In genomic region chr3:52703356-52703755, GRCh38 we compare ENCODE assay signal across 10 cellular contexts. TPM values are rescaled to one million over a fixed set of nuclear protein-coding genes. Genes with fewer than 3 reads are reported as not detected.
DNase-seq lines count a peak whose midpoint lies in the region; ATAC-seq and TF ChIP-seq lines count a peak whose summit lies in the region.
"Had no signal": no experiment of that assay in that cellular context is flagged by ENCODE, and none has a peak within 500 bp of the region (broad histone marks: within the 10 kb centered on the region; RNA-seq: fewer than 3 reads in every experiment).

No MANE protein-coding gene starts in this region.

- H3K4me1 ChIP-seq in CD4-positive, CD25-positive, alpha-beta regulatory T cell (ENCODE audit: control insufficient read depth, insufficient read depth, low read length, poor library complexity, severe bottlenecking) = peaks cover 35% of the 10 kb centered on the region

- peaks cover 14% of the 10 kb centered on the region for H3K36me3 ChIP-seq in CD4-positive, CD25-positive, alpha-beta regulatory T cell (ENCODE audit: control insufficient read depth, insufficient read depth, low read length)

- TF ChIP-seq CTCF in HFFc6 (IDR thresholded peaks at IDR 0.05) = no peak

- H3K27me3 ChIP-seq in CD4-positive, CD25-positive, alpha-beta regulatory T cell (ENCODE audit: control insufficient read depth, insufficient read depth, low read length) = no peaks in the 10 kb centered on the region

- H3K4me1 Mint-ChIP-seq in CD4-positive, CD25-positive, alpha-beta regulatory T cell = peaks cover 8 to 41% (median 30%) of the 10 kb centered on the region in 4 donors
- peaks cover 26% of the 10 kb centered on the region for H3K4me1 Mint-ChIP-seq in HFFc6 (ENCODE audit: low read depth)
- H3K4me1 Mint-ChIP-seq in activated T-helper 17 cell treated with anti-CD3 and anti-CD28 coated beads, Interleukin-2, amount 50 U/mL, for 72 hours = peaks cover 14% of the 10 kb centered on the region
- H3K4me1 Mint-ChIP-seq in naive thymus-derived CD8-positive, alpha-beta T cell = peaks cover 16 to 42% (median 31%) of the 10 kb centered on the region in 4 donors
- peaks cover 36% of the 10 kb centered on the region for H3K4me1 Mint-ChIP-seq in activated CD4-positive, alpha-beta memory T cell treated with anti-CD3 and anti-CD28 coated beads, Interleukin-2, amount 10 ng/mL, durations not matched to agents 7 days and 5 days

- DNase-seq in CD4-positive, CD25-positive, alpha-beta regulatory T cell = no peak
- DNase-seq in HFFc6 = no peak
- no peak for DNase-seq in naive thymus-derived CD8-positive, alpha-beta T cell
- no peak for DNase-seq in activated CD4-positive, alpha-beta memory T cell treated with anti-CD3 and anti-CD28 coated beads, Interleukin-2, amount 10 ng/mL, durations not matched to agents 7 days and 5 days
- DNase-seq: COR-L47, substantia nigra had no signal

- no peaks in the 10 kb centered on the region for H3K27me3 Mint-ChIP-seq in CD4-positive, CD25-positive, alpha-beta regulatory T cell
- peaks cover 6% of the 10 kb centered on the region; the same call in 1 of the 2 replicates for H3K27me3 Mint-ChIP-seq in HFFc6 (ENCODE audit: insufficient read depth)
- H3K27me3 Mint-ChIP-seq in activated T-helper 17 cell treated with anti-CD3 and anti-CD28 coated beads, Interleukin-2, amount 50 U/mL, for 72 hours = no peaks in the 10 kb centered on the region
- H3K27me3 Mint-ChIP-seq in naive thymus-derived CD8-positive, alpha-beta T cell = no peaks in the 10 kb centered on the region
- no peaks in the 10 kb centered on the region for H3K27me3 Mint-ChIP-seq in activated CD4-positive, alpha-beta memory T cell treated with anti-CD3 and anti-CD28 coated beads, Interleukin-2, amount 10 ng/mL, durations not matched to agents 7 days and 5 days

- H3K9me3 Mint-ChIP-seq in CD4-positive, CD25-positive, alpha-beta regulatory T cell = no peaks in the 10 kb centered on the region
- no peaks in the 10 kb centered on the region for H3K9me3 Mint-ChIP-seq in HFFc6
- no peaks in the 10 kb centered on the region for H3K9me3 Mint-ChIP-seq in activated T-helper 17 cell treated with anti-CD3 and anti-CD28 coated beads, Interleukin-2, amount 50 U/mL, for 72 hours
- H3K9me3 Mint-ChIP-seq in naive thymus-derived CD8-positive, alpha-beta T cell = no peaks in the 10 kb centered on the region
- H3K9me3 Mint-ChIP-seq in activated CD4-positive, alpha-beta memory T cell treated with anti-CD3 and anti-CD28 coated beads, Interleukin-2, amount 10 ng/mL, durations not matched to agents 7 days and 5 days = no peaks in the 10 kb centered on the region

- no peak overlapping the region for H3K27ac Mint-ChIP-seq in CD4-positive, CD25-positive, alpha-beta regulatory T cell
- peak overlapping the region; percentile 19; the same call in 1 of the 2 replicates for H3K27ac Mint-ChIP-seq in HFFc6
- H3K27ac Mint-ChIP-seq in activated T-helper 17 cell treated with anti-CD3 and anti-CD28 coated beads, Interleukin-2, amount 50 U/mL, for 72 hours = no peak overlapping the region
- peak overlapping the region in 3 of 10 donors; percentile 24 to 43 (median 41) for H3K27ac Mint-ChIP-seq in naive thymus-derived CD8-positive, alpha-beta T cell
- H3K27ac Mint-ChIP-seq in activated CD4-positive, alpha-beta memory T cell treated with anti-CD3 and anti-CD28 coated beads, Interleukin-2, amount 10 ng/mL, durations not matched to agents 7 days and 5 days = no peak overlapping the region

- POLR2A ChIA-PET in naive thymus-derived CD8-positive, alpha-beta T cell (lab: Charles Lee) = interaction anchor here (0.6 to 5.7 kb wide), 4 partner anchors 16 to 633 kb away, joined by 3 to 43 read pairs (median 18); partner anchors contain the start of genes GNL3 and PBRM1
- POLR2A ChIA-PET in activated CD4-positive, alpha-beta memory T cell treated with anti-CD3 and anti-CD28 coated beads, Interleukin-2, amount 10 ng/mL, durations not matched to agents 7 days and 5 days (lab: Charles Lee) = interaction anchor here (0.7 to 6.5 kb wide), 2 partner anchors 12 to 16 kb away, joined by 3 to 78 read pairs; partner anchors contain the start of genes GNL3 and PBRM1

- peak overlapping the region; percentile 64 to 100 (median 96) for H3K4me3 Mint-ChIP-seq in CD4-positive, CD25-positive, alpha-beta regulatory T cell
- H3K4me3 Mint-ChIP-seq in HFFc6 = peak overlapping the region; percentile 98
- H3K4me3 Mint-ChIP-seq in activated T-helper 17 cell treated with anti-CD3 and anti-CD28 coated beads, Interleukin-2, amount 50 U/mL, for 72 hours = peak overlapping the region; percentile 98
- H3K4me3 Mint-ChIP-seq in naive thymus-derived CD8-positive, alpha-beta T cell = peak overlapping the region in 7 of 10 donors; percentile 7 to 93 (median 45)
- no peak overlapping the region for H3K4me3 Mint-ChIP-seq in activated CD4-positive, alpha-beta memory T cell treated with anti-CD3 and anti-CD28 coated beads, Interleukin-2, amount 10 ng/mL, durations not matched to agents 7 days and 5 days

- no peak for ATAC-seq in CD4-positive, CD25-positive, alpha-beta regulatory T cell (ENCODE audit: low read depth in 2 of 2)
- ATAC-seq in activated T-helper 17 cell treated with anti-CD3 and anti-CD28 coated beads, Interleukin-2, amount 50 U/mL, for 72 hours (replicated peaks) = no peak
- no peak for ATAC-seq in naive thymus-derived CD8-positive, alpha-beta T cell
- no peak for ATAC-seq in HG02610 (IDR thresholded peaks at IDR 0.05; ENCODE audit: unreplicated experiment)
- no peak for ATAC-seq in HG03571 (IDR thresholded peaks at IDR 0.05; ENCODE audit: unreplicated experiment)
- ATAC-seq: esophagus mucosa had no signal

- no peak overlapping the region for H3K4me3 ChIP-seq in CD4-positive, CD25-positive, alpha-beta regulatory T cell (ENCODE audit: low read depth, low read length)

- CTCF ChIA-PET in activated CD4-positive, alpha-beta memory T cell treated with anti-CD3 and anti-CD28 coated beads, Interleukin-2, amount 10 ng/mL, durations not matched to agents 7 days and 5 days (lab: Charles Lee) = no interaction called here

- H3K36me3 Mint-ChIP-seq in CD4-positive, CD25-positive, alpha-beta regulatory T cell = no peaks in the 10 kb centered on the region
- peaks cover 34% of the 10 kb centered on the region for H3K36me3 Mint-ChIP-seq in HFFc6 (ENCODE audit: low read depth)
- H3K36me3 Mint-ChIP-seq in activated T-helper 17 cell treated with anti-CD3 and anti-CD28 coated beads, Interleukin-2, amount 50 U/mL, for 72 hours (ENCODE audit: low read depth) = peaks cover 29% of the 10 kb centered on the region
- H3K36me3 Mint-ChIP-seq in naive thymus-derived CD8-positive, alpha-beta T cell = peaks cover 0 to 14% (median 0%) of the 10 kb centered on the region in 3 donors
- H3K36me3 Mint-ChIP-seq in activated CD4-positive, alpha-beta memory T cell treated with anti-CD3 and anti-CD28 coated beads, Interleukin-2, amount 10 ng/mL, durations not matched to agents 7 days and 5 days (ENCODE audit: low read depth) = peaks cover 22% of the 10 kb centered on the region

- no peaks in the 10 kb centered on the region for H3K9me3 ChIP-seq in CD4-positive, CD25-positive, alpha-beta regulatory T cell (ENCODE audit: control insufficient read depth in 2 of 2, low read length in 2 of 2)

- H3K27ac ChIP-seq in CD4-positive, CD25-positive, alpha-beta regulatory T cell (ENCODE audit: insufficient read depth, low read length, poor library complexity, severe bottlenecking) = no peak overlapping the region

RNA-seq across cellular contexts. Expression of gene GLT8D1, which starts 2.2 kb away (rescaled TPM):
- 26.6 TPM for total RNA-seq in CD4-positive, CD25-positive, alpha-beta regulatory T cell
- polyA plus RNA-seq in CD4-positive, CD25-positive, alpha-beta regulatory T cell = 10 to 100 TPM; 61.9 to 73.4 (median 68.1) TPM
- 10 to 100 TPM; 72.6 to 90.9 (median 88.5) TPM for total RNA-seq in HFFc6 (2021; fragmentation: NEBNext Ultra II Directional; extraction: Animal tissue kit (Norgen Biotek cat#: 25700))
- 10 to 100 TPM; 34.6 to 37.3 TPM for total RNA-seq in activated T-helper 17 cell treated with anti-CD3 and anti-CD28 coated beads, Interleukin-2, amount 50 U/mL, for 72 hours
- total RNA-seq in naive thymus-derived CD8-positive, alpha-beta T cell = 10 to 100 TPM; 39.2 to 41.0 TPM
- polyA plus RNA-seq in naive thymus-derived CD8-positive, alpha-beta T cell = 10 to 100 TPM; 54.8 to 67.4 (median 58.3) TPM
- total RNA-seq in activated CD4-positive, alpha-beta memory T cell treated with anti-CD3 and anti-CD28 coated beads, Interleukin-2, amount 10 ng/mL, durations not matched to agents 7 days and 5 days = 10 to 100 TPM; 43.4 to 46.7 TPM

RNA-seq across cellular contexts. Expression of gene SPCS1, which starts 2.5 kb away (rescaled TPM):
- total RNA-seq in CD4-positive, CD25-positive, alpha-beta regulatory T cell = 57.6 TPM
- polyA plus RNA-seq in CD4-positive, CD25-positive, alpha-beta regulatory T cell = 100 to 1,000 TPM; 304 to 318 (median 312) TPM
- total RNA-seq in HFFc6 (2021; fragmentation: NEBNext Ultra II Directional; extraction: Animal tissue kit (Norgen Biotek cat#: 25700)) = 100 to 1,000 TPM; 179 to 209 (median 193) TPM
- 100 to 1,000 TPM in 1 of 2 donors, 10 to 100 TPM in 1; 66.2 to 106 TPM for total RNA-seq in activated T-helper 17 cell treated with anti-CD3 and anti-CD28 coated beads, Interleukin-2, amount 50 U/mL, for 72 hours
- 10 to 100 TPM; 80.1 to 89.9 TPM for total RNA-seq in naive thymus-derived CD8-positive, alpha-beta T cell
- 100 to 1,000 TPM; 340 to 369 (median 348) TPM for polyA plus RNA-seq in naive thymus-derived CD8-positive, alpha-beta T cell
- 100 to 1,000 TPM; 107 to 108 TPM for total RNA-seq in activated CD4-positive, alpha-beta memory T cell treated with anti-CD3 and anti-CD28 coated beads, Interleukin-2, amount 10 ng/mL, durations not matched to agents 7 days and 5 days

RNA-seq across cellular contexts. Expression of gene GNL3, which starts 17.5 kb away (rescaled TPM):
- total RNA-seq in CD4-positive, CD25-positive, alpha-beta regulatory T cell = 75.7 TPM
- 10 to 100 TPM; 42.4 to 61.5 (median 51.8) TPM for polyA plus RNA-seq in CD4-positive, CD25-positive, alpha-beta regulatory T cell
- total RNA-seq in HFFc6 (2021; fragmentation: NEBNext Ultra II Directional; extraction: Animal tissue kit (Norgen Biotek cat#: 25700)) = 10 to 100 TPM; 77.1 to 87.9 (median 80.9) TPM
- 100 to 1,000 TPM; 165 to 189 TPM for total RNA-seq in activated T-helper 17 cell treated with anti-CD3 and anti-CD28 coated beads, Interleukin-2, amount 50 U/mL, for 72 hours
- 100 to 1,000 TPM; 107 to 109 TPM for total RNA-seq in naive thymus-derived CD8-positive, alpha-beta T cell
- polyA plus RNA-seq in naive thymus-derived CD8-positive, alpha-beta T cell = 10 to 100 TPM; 41.8 to 77.5 (median 73.2) TPM
- 10 to 100 TPM; 66.8 to 67.5 TPM for total RNA-seq in activated CD4-positive, alpha-beta memory T cell treated with anti-CD3 and anti-CD28 coated beads, Interleukin-2, amount 10 ng/mL, durations not matched to agents 7 days and 5 days

RNA-seq across cellular contexts. Expression of gene PBRM1, which starts 17.6 kb away (rescaled TPM):
- total RNA-seq in CD4-positive, CD25-positive, alpha-beta regulatory T cell = 58.7 TPM
- 10 to 100 TPM; 59.4 to 73.4 (median 67.9) TPM for polyA plus RNA-seq in CD4-positive, CD25-positive, alpha-beta regulatory T cell
- 10 to 100 TPM; 44.1 to 64.2 (median 56.0) TPM for total RNA-seq in HFFc6 (2021; fragmentation: NEBNext Ultra II Directional; extraction: Animal tissue kit (Norgen Biotek cat#: 25700))
- total RNA-seq in activated T-helper 17 cell treated with anti-CD3 and anti-CD28 coated beads, Interleukin-2, amount 50 U/mL, for 72 hours = 10 to 100 TPM; 88.4 to 88.6 TPM
- 10 to 100 TPM; 66.0 to 72.9 TPM for total RNA-seq in naive thymus-derived CD8-positive, alpha-beta T cell
- 10 to 100 TPM; 71.8 to 81.4 (median 80.5) TPM for polyA plus RNA-seq in naive thymus-derived CD8-positive, alpha-beta T cell
- 10 to 100 TPM; 69.0 to 70.2 TPM for total RNA-seq in activated CD4-positive, alpha-beta memory T cell treated with anti-CD3 and anti-CD28 coated beads, Interleukin-2, amount 10 ng/mL, durations not matched to agents 7 days and 5 days
